Comparison of ENCODE assay signal across 10 cellular contexts in genomic region chr6:90701146-90701781, GRCh38.
DNase-seq lines count a peak whose midpoint lies in the region; ATAC-seq and TF ChIP-seq lines count a peak whose summit lies in the region.
"Had no signal": no experiment of that assay in that cellular context is flagged by ENCODE, and none has a peak within 500 bp of the region (broad histone marks: within the 10 kb centered on the region; RNA-seq: fewer than 3 reads in every experiment).

No MANE protein-coding gene starts in this region.

- peak; percentile 32 for DNase-seq in DMS 273 (lab: John Stamatoyannopoulos, UW; ENCODE audit: unreplicated experiment)
- DNase-seq in DMS 273 treated with DMSO at 0.1 percent for 48 hours (lab: John Stamatoyannopoulos, UW), result no peak
- peak; percentile 5 for DNase-seq in H4 (ENCODE audit: low spot score)
- DNase-seq in M059J (ENCODE audit: low read depth), result peak; percentile 1
- DNase-seq in foreskin keratinocyte, result no peak
- no peak for DNase-seq in heart right ventricle
- no peak for DNase-seq in NCI-H526 (lab: John Stamatoyannopoulos, UW)
- DNase-seq in activated CD8-positive, alpha-beta memory T cell treated with anti-CD3 and anti-CD28 coated beads, Interleukin-2, amount 50 U/mL, for 48 hours, result no peak

- TF ChIP-seq CTCF in foreskin keratinocyte (conservative IDR thresholded peaks at IDR 0.05) (no peak), heart right ventricle (IDR thresholded peaks at IDR 0.05) (no peak)

- intact Hi-C loops in heart right ventricle (cut with DNase I), result no loop called here

- 54 to 63% methylated on average over 7 of the region's 7 CpGs for WGBS in heart right ventricle, 2 donors

- H3K27me3 ChIP-seq in foreskin keratinocyte (no peaks in the 10 kb centered on the region), heart right ventricle (peaks cover 0 to 2% (median 0%) of the 10 kb centered on the region in 7 donors)

- H3K4me1 ChIP-seq in foreskin keratinocyte (no peaks in the 10 kb centered on the region), heart right ventricle (no peaks in the 10 kb centered on the region)

- ATAC-seq in foreskin keratinocyte, result peak; percentile 20
- no peak for ATAC-seq in heart right ventricle

- no peak overlapping the region for H3K4me3 ChIP-seq in heart right ventricle

- no peak overlapping the region for H3K27ac ChIP-seq in foreskin keratinocyte
- no peak overlapping the region for H3K27ac ChIP-seq in heart right ventricle
- H3K27ac ChIP-seq: 22Rv1, KMS-11 had no signal

- peaks cover 0 to 3% (median 0%) of the 10 kb centered on the region in 11 donors for H3K9me3 ChIP-seq in heart right ventricle

- H3K36me3 ChIP-seq in heart right ventricle, result no peaks in the 10 kb centered on the region

Comparison
In these comparisons a context has a peak if more than half of its experiments do, and no peak if none do; other contexts are left out.
1. DNase-seq: peak in DMS 273 (single experiment), H4 (single experiment) and M059J (single experiment); none in DMS 273 treated with DMSO at 0.1 percent for 48 hours (single experiment), foreskin keratinocyte (0 of 2), heart right ventricle (0 of 2), NCI-H526 (0 of 2) and activated CD8-positive, alpha-beta memory T cell treated with anti-CD3 and anti-CD28 coated beads, Interleukin-2, amount 50 U/mL, for 48 hours (single experiment).